In the genomic region with DNA sequence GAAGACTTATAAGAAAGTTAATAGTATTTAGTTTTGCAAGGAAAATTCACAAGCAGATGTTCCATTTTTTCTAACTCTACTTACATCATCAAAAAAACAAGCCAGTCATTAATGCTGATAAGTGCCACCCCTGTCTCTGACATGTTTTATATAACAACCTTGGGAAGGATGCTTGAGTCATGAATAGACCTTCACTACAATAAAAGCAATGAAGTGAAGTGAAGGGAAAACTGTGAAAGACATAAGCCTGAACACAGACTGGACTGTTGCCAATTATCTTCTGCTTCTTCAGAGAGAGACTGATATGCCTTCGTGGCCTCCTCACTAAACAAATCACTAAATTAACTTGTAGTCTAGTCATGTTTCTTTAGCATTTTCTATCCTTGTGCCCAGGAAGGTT, we compare ENCODE assay signal across 26 cellular contexts.
"Had no signal": no experiment of that assay in that cellular context is flagged by ENCODE, and none has a peak within 500 bp of the region (broad histone marks: within the 10 kb centered on the region; RNA-seq: fewer than 3 reads in every experiment).

No MANE protein-coding gene starts in this region.

- H3K4me3 ChIP-seq: ascending aorta, cardiac muscle cell, SK-N-MC had no signal

- H3K4me2 ChIP-seq: KMS-11 had no signal

- H3K9me3 ChIP-seq: ascending aorta had no signal

- H3K9ac ChIP-seq: KMS-11 had no signal

- H3K36me3 ChIP-seq: ascending aorta, brain microvascular endothelial cell, cardiac muscle cell had no signal

- FAIRE-seq: TTC549 had no signal

- H3K27ac ChIP-seq: ascending aorta, brain microvascular endothelial cell, cardiac muscle cell, KMS-11, SK-N-MC had no signal

- DNase-seq: activated B cell treated with CpG ODN at 0.5 μM for 24 hours; activated CD4-positive, alpha-beta T cell treated with anti-CD3 and anti-CD28 coated beads for 1 hour; activated CD4-positive, alpha-beta T cell treated with anti-CD3 and anti-CD28 coated beads, Interleukin-2, amount 10 ng/mL, durations not matched to agents 24 days and 14 days; activated CD4-positive, alpha-beta T cell treated with anti-CD3 and anti-CD28 coated beads, Interleukin-2, amount 50 U/mL, for 48 hours; activated CD8-positive, alpha-beta memory T cell treated with anti-CD3 and anti-CD28 coated beads, Interleukin-2, amount 10 ng/mL, durations not matched to agents 7 days and 5 days; activated effector memory CD4-positive, alpha-beta T cell treated with Interleukin-2 at 50 U/mL for 16 hours; activated naive CD4-positive, alpha-beta T cell; activated T-cell treated with anti-CD3 and anti-CD28 coated beads, Interleukin-2, amount 50 U/mL, for 24 hours; amniotic stem cell; brain microvascular endothelial cell; MM.1S; NCI-H1105; NCI-H1436; NCI-H1694 treated with DMSO at 0.1 percent for 48 hours; NCI-H2029 treated with DMSO at 0.1 percent for 48 hours; NCI-H526; NCI-H82; RPMI8226; T-cell; T-helper 2 cell; T1000 had no signal

- H3K4me1 ChIP-seq: ascending aorta had no signal

- H3K27me3 ChIP-seq: ascending aorta, brain microvascular endothelial cell, cardiac muscle cell had no signal
